In genomic region chr12:62260733-62261683, GRCh38 we compare ENCODE assay signal across 8 cellular contexts. TPM values are rescaled to one million over a fixed set of nuclear protein-coding genes. Genes with fewer than 3 reads are reported as not detected.
DNase-seq lines count a peak whose midpoint lies in the region; ATAC-seq lines count a peak whose summit lies in the region.

No MANE protein-coding gene starts in this region.

- H3K27ac Mint-ChIP-seq in activated CD4-positive, alpha-beta memory T cell treated with anti-CD3 and anti-CD28 coated beads, Interleukin-2, amount 10 ng/mL, durations not matched to agents 7 days and 5 days = peak overlapping the region; percentile 100

- H3K4me1 Mint-ChIP-seq in activated CD4-positive, alpha-beta memory T cell treated with anti-CD3 and anti-CD28 coated beads, Interleukin-2, amount 10 ng/mL, durations not matched to agents 7 days and 5 days = peaks cover 56% of the 10 kb centered on the region

- H3K9ac ChIP-seq in endocrine pancreas (ENCODE audit: control insufficient read depth, insufficient read depth, low read length) = peak overlapping the region; percentile 99
- H3K9ac ChIP-seq in mesendoderm (ENCODE audit: low read length) = peak overlapping the region; percentile 81

- no peak overlapping the region for H2BK120ac ChIP-seq in mesendoderm (ENCODE audit: low read depth, low read length)

- H3K36me3 Mint-ChIP-seq in activated CD4-positive, alpha-beta memory T cell treated with anti-CD3 and anti-CD28 coated beads, Interleukin-2, amount 10 ng/mL, durations not matched to agents 7 days and 5 days (ENCODE audit: low read depth) = peaks cover 49% of the 10 kb centered on the region

- H3K4me3 Mint-ChIP-seq in activated CD4-positive, alpha-beta memory T cell treated with anti-CD3 and anti-CD28 coated beads, Interleukin-2, amount 10 ng/mL, durations not matched to agents 7 days and 5 days = peak overlapping the region; percentile 95

- H3K4me3 ChIP-seq in endocrine pancreas (ENCODE audit: control insufficient read depth, insufficient read depth, low read length) = peak overlapping the region; percentile 99
- H3K4me3 ChIP-seq in mesendoderm (ENCODE audit: low read length) = peak overlapping the region; percentile 95

- H3K79me2 ChIP-seq in mesendoderm (ENCODE audit: control insufficient read depth, insufficient read depth, low read length) = peaks cover 23% of the 10 kb centered on the region

- H4K5ac ChIP-seq in mesendoderm (ENCODE audit: low read length) = no peak overlapping the region

- no peaks in the 10 kb centered on the region for H3K27me3 Mint-ChIP-seq in activated CD4-positive, alpha-beta memory T cell treated with anti-CD3 and anti-CD28 coated beads, Interleukin-2, amount 10 ng/mL, durations not matched to agents 7 days and 5 days

- peak overlapping the region; percentile 91 for H3K56ac ChIP-seq in mesendoderm (ENCODE audit: low read length)

- H3K27ac ChIP-seq in mesendoderm (ENCODE audit: low read depth, low read length) = peak overlapping the region; percentile 26

- no peak overlapping the region for H2AK5ac ChIP-seq in mesendoderm (ENCODE audit: low read length)

- H4K8ac ChIP-seq in mesendoderm (ENCODE audit: low read depth, low read length) = no peak overlapping the region

- H3K36me3 ChIP-seq in endocrine pancreas (ENCODE audit: control insufficient read depth, insufficient read depth, low read length) = no peaks in the 10 kb centered on the region
- H3K36me3 ChIP-seq in mesendoderm (ENCODE audit: control insufficient read depth, insufficient read depth, low read length) = no peaks in the 10 kb centered on the region

- H3K9me3 Mint-ChIP-seq in activated CD4-positive, alpha-beta memory T cell treated with anti-CD3 and anti-CD28 coated beads, Interleukin-2, amount 10 ng/mL, durations not matched to agents 7 days and 5 days = no peaks in the 10 kb centered on the region

- H3K27me3 ChIP-seq in endocrine pancreas (ENCODE audit: control insufficient read depth, insufficient read depth, low read length) (no peaks in the 10 kb centered on the region), mesendoderm (ENCODE audit: insufficient read depth, low read length, poor library complexity) (no peaks in the 10 kb centered on the region)

- no peak overlapping the region for H3K4ac ChIP-seq in mesendoderm (ENCODE audit: low read depth, low read length)

- ATAC-seq in HG02885 (IDR thresholded peaks at IDR 0.05; ENCODE audit: poor library complexity, unreplicated experiment) = peak; percentile 46

- CTCF ChIA-PET in activated CD4-positive, alpha-beta memory T cell treated with anti-CD3 and anti-CD28 coated beads, Interleukin-2, amount 10 ng/mL, durations not matched to agents 7 days and 5 days (lab: Charles Lee) = interaction anchor here (1.4 kb wide), 1 partner anchor 14 kb away, joined by 4 read pairs; no protein-coding TSS in a partner anchor

- POLR2A ChIA-PET in activated CD4-positive, alpha-beta memory T cell treated with anti-CD3 and anti-CD28 coated beads, Interleukin-2, amount 10 ng/mL, durations not matched to agents 7 days and 5 days (lab: Charles Lee) = interaction anchor here (0.7 to 2.6 kb wide), 8 partner anchors 9 to 345 kb away, joined by 3 to 38 read pairs (median 4); partner anchors contain the start of gene MON2

- no peak overlapping the region for H2BK15ac ChIP-seq in mesendoderm (replicated peaks; ENCODE audit: low read depth)

- no peak overlapping the region for H2BK5ac ChIP-seq in mesendoderm (ENCODE audit: low read length)

- no CpG with 5 or more reads among the region's 26 CpGs for WGBS in mesendoderm (ENCODE audit: extremely low coverage, insufficient coverage, low lambda C conversion rate)

- peak; percentile 37 for DNase-seq in NK-92 treated with Interleukin-12 subunit alpha and Interleukin-12 subunit beta, amount 100 ng/mL, for 24 hours (lab: John Stamatoyannopoulos, UW)
- DNase-seq in NK-92 (lab: John Stamatoyannopoulos, UW; ENCODE audit: unreplicated experiment) (no peak), NCI-H226 (peak; percentile 45), mesendoderm (peak; percentile 49)
- peak; percentile 83 for DNase-seq in activated CD4-positive, alpha-beta memory T cell treated with anti-CD3 and anti-CD28 coated beads, Interleukin-2, amount 10 ng/mL, durations not matched to agents 7 days and 5 days
- peak; percentile 31 to 33 for DNase-seq in stimulated activated CD8-positive, alpha-beta memory T cell treated with anti-CD3 and anti-CD28 coated beads, Interleukin-7, amount 100 ng/mL, for 48 hours (ENCODE audit: extremely low read depth in 1 of 2, low read depth in 1 of 2)

- peaks cover 16% of the 10 kb centered on the region for H3K4me1 ChIP-seq in endocrine pancreas (ENCODE audit: control insufficient read depth, insufficient read depth, low read length)
- H3K4me1 ChIP-seq in mesendoderm (ENCODE audit: control insufficient read depth, low read depth, low read length) = no peaks in the 10 kb centered on the region

- H3K9me3 ChIP-seq in endocrine pancreas (ENCODE audit: control insufficient read depth, low read length) = no peaks in the 10 kb centered on the region

- no peak overlapping the region for H3K18ac ChIP-seq in mesendoderm (ENCODE audit: low read length)

- peak overlapping the region; percentile 71 for H3K4me2 ChIP-seq in mesendoderm (ENCODE audit: low read length)

- peaks cover 3% of the 10 kb centered on the region for H3K79me1 ChIP-seq in mesendoderm (ENCODE audit: low read length)

- H3K23ac ChIP-seq in mesendoderm (ENCODE audit: low read length) = no peak overlapping the region

RNA-seq across cellular contexts. Expression of gene USP15, which starts 0.8 kb away (rescaled TPM):
- 100 to 1,000 TPM; 134 to 161 TPM for total RNA-seq in activated CD4-positive, alpha-beta memory T cell treated with anti-CD3 and anti-CD28 coated beads, Interleukin-2, amount 10 ng/mL, durations not matched to agents 7 days and 5 days
- polyA plus RNA-seq in mesendoderm (2013, experiment 1 of 2) = 43.1 TPM
- polyA plus RNA-seq in mesendoderm (2013, experiment 2 of 2) = 42.7 TPM
